8 cellular contexts compared by ENCODE assay signal in genomic region chr17:42531455-42532354, GRCh38. TPM values are rescaled to one million over a fixed set of nuclear protein-coding genes. Genes with fewer than 3 reads are reported as not detected.
DNase-seq lines count a peak whose midpoint lies in the region; ATAC-seq and TF ChIP-seq lines count a peak whose summit lies in the region.

No MANE protein-coding gene starts in this region.

- H3K4me2 ChIP-seq in Karpas-422 (ENCODE audit: low read depth, low read length, poor library complexity, severe bottlenecking): peak overlapping the region; percentile 87

- peaks cover 2% of the 10 kb centered on the region; the same call in 1 of the 2 replicates for H4K20me1 ChIP-seq in Karpas-422 (ENCODE audit: insufficient read depth, low read depth, low read length)

- ATAC-seq in GM19467 (IDR thresholded peaks at IDR 0.05; ENCODE audit: unreplicated experiment): no peak
- ATAC-seq in HG03139 (IDR thresholded peaks at IDR 0.05; ENCODE audit: unreplicated experiment): no peak

- H3K36me3 ChIP-seq in Karpas-422 (ENCODE audit: insufficient read depth, low read length): no peaks in the 10 kb centered on the region
- no peaks in the 10 kb centered on the region for H3K36me3 ChIP-seq in sigmoid colon

- H3K27me3 ChIP-seq in Karpas-422 (ENCODE audit: low read length) (no peaks in the 10 kb centered on the region), sigmoid colon (no peaks in the 10 kb centered on the region)

- intact Hi-C loops in sigmoid colon (cut with DNase I): no loop called here

- H3K9me3 ChIP-seq in Karpas-422 (ENCODE audit: low read length) (no peaks in the 10 kb centered on the region), sigmoid colon (no peaks in the 10 kb centered on the region)

- WGBS in sigmoid colon, 2 donors: 6 to 11% methylated on average over 60 of the region's 60 CpGs

- H3K4me1 ChIP-seq in Karpas-422 (ENCODE audit: low read length): peaks cover 25% of the 10 kb centered on the region
- peaks cover 0 to 36% (median 26%) of the 10 kb centered on the region in 4 donors for H3K4me1 ChIP-seq in sigmoid colon

- peak overlapping the region; percentile 86; the same call in 1 of the 2 replicates for H2AFZ ChIP-seq in Karpas-422 (ENCODE audit: low read length)

- H3K27ac ChIP-seq in Karpas-422 (ENCODE audit: low read length): no peak overlapping the region
- peak overlapping the region; percentile 81 to 87 (median 84) for H3K27ac ChIP-seq in sigmoid colon

- in situ Hi-C loops in astrocyte of the spinal cord (cut with HindIII; ENCODE audit: low sequenced_read_pairs): no loop called here

- H3K9ac ChIP-seq in Karpas-422 (ENCODE audit: low read length): peak overlapping the region; percentile 72

- no peak for TF ChIP-seq POLR2A in sigmoid colon (IDR thresholded peaks at IDR 0.05)

- peaks cover 2% of the 10 kb centered on the region for H3K79me2 ChIP-seq in Karpas-422 (ENCODE audit: low read length)

- no peak for TF ChIP-seq EP300 in sigmoid colon (IDR thresholded peaks at IDR 0.05)

- H3K4me3 ChIP-seq in Karpas-422 (ENCODE audit: low read length): peak overlapping the region; percentile 66
- H3K4me3 ChIP-seq in astrocyte of the spinal cord (ENCODE audit: low read depth, low read length): peak overlapping the region; percentile 37
- H3K4me3 ChIP-seq in iPS-11a (ENCODE audit: low read depth, low read length): peak overlapping the region; percentile 13
- H3K4me3 ChIP-seq in sigmoid colon: peak overlapping the region; percentile 37 to 61 (median 52)

- no peaks in the 10 kb centered on the region for H3K9me2 ChIP-seq in Karpas-422 (replicated peaks; ENCODE audit: insufficient read depth, low read length)

- DNase-seq in EH (ENCODE audit: low read depth): peak; percentile 64
- peak; percentile 75 for DNase-seq in Karpas-422
- peak; percentile 31 for DNase-seq in T follicular helper cell (ENCODE audit: low read depth)
- DNase-seq in astrocyte of the spinal cord (ENCODE audit: low read depth, low spot score): no peak
- DNase-seq in sigmoid colon: peak; percentile 83

- TF ChIP-seq CTCF in astrocyte of the spinal cord (IDR thresholded peaks at IDR 0.05; ENCODE audit: low read depth, low read length) (peak; percentile 32), sigmoid colon (IDR thresholded peaks at IDR 0.05) (peak; percentile 26 to 45 (median 38))

RNA-seq across cellular contexts. Expression of gene NAGLU, which starts 4.3 kb away (rescaled TPM):
- total RNA-seq in Karpas-422 (2014; rRNA removed; shearing (Covaris generic); ENCODE audit: low replicate concordance): 40.0 and 71.8 TPM in 2 replicates
- total RNA-seq in sigmoid colon: 10 to 100 TPM; 35.2 to 52.6 (median 45.0) TPM
- polyA plus RNA-seq in sigmoid colon: 10 to 100 TPM in 2 of 3 donors, 1 to 10 TPM in 1; 9.7 to 33.2 (median 12.6) TPM

RNA-seq across cellular contexts. Expression of gene HSD17B1, which starts 21.0 kb away (rescaled TPM):
- total RNA-seq in Karpas-422 (2014; rRNA removed; shearing (Covaris generic); ENCODE audit: low replicate concordance): 0.22 and 1.3 TPM in 2 replicates
- 1 to 10 TPM in 2 of 4 donors, under 1 TPM in 2; 0.16 to 5.3 (median 0.86) TPM for total RNA-seq in sigmoid colon
- polyA plus RNA-seq in sigmoid colon: 1 to 10 TPM; 1.2 to 1.7 (median 1.4) TPM

RNA-seq across cellular contexts. Expression of gene COASY, which starts 30.2 kb away (rescaled TPM):
- 46.7 and 56.2 TPM in 2 replicates for total RNA-seq in Karpas-422 (2014; rRNA removed; shearing (Covaris generic); ENCODE audit: low replicate concordance)
- 10 to 100 TPM; 14.3 to 17.5 (median 16.3) TPM for total RNA-seq in sigmoid colon
- polyA plus RNA-seq in sigmoid colon: 10 to 100 TPM; 48.0 to 98.9 (median 80.7) TPM

RNA-seq across cellular contexts. Expression of gene MLX, which starts 35.2 kb away (rescaled TPM):
- 33.0 and 42.4 TPM in 2 replicates for total RNA-seq in Karpas-422 (2014; rRNA removed; shearing (Covaris generic); ENCODE audit: low replicate concordance)
- total RNA-seq in sigmoid colon: 10 to 100 TPM; 24.7 to 50.5 (median 30.8) TPM
- 100 to 1,000 TPM in 1 of 3 donors, 10 to 100 TPM in 2; 77.1 to 129 (median 97.9) TPM for polyA plus RNA-seq in sigmoid colon

RNA-seq across cellular contexts. Expression of gene PSMC3IP, which starts 45.8 kb away (rescaled TPM):
- total RNA-seq in Karpas-422 (2014; rRNA removed; shearing (Covaris generic); ENCODE audit: low replicate concordance): 5.3 and 7.9 TPM in 2 replicates
- 10 to 100 TPM in 1 of 4 donors, 1 to 10 TPM in 3; 4.6 to 10.3 (median 5.7) TPM for total RNA-seq in sigmoid colon
- 1 to 10 TPM; 2.3 to 5.8 (median 2.4) TPM for polyA plus RNA-seq in sigmoid colon

Comparison
In these comparisons a context has a peak if more than half of its experiments do, and no peak if none do; other contexts are left out.
1. H3K4me3 ChIP-seq: peak in every context shown above with its lines; median percentile 66 in Karpas-422; 52 in sigmoid colon; 37 in astrocyte of the spinal cord; 13 in iPS-11a.